ENCODE assay signal across 1 cellular context in the genomic region with DNA sequence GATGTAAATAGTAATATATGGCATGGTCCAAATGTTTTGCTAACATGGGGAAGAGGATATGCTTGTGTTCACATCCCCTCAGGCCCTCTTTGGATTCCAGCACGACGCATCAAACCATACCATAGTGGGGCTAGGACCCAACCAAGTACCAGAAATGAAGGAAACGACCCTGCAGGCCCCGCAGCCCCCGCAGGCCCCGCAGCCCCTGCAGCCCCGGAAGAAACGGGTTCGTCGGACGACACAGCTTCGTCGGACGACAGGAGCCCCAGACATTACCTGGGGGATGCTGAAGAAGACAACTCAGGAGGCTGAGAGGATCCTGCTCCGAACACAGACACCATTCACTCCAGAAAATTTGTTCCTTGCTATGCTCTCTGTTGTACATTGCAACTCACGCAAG.
TF ChIP-seq lines count a peak whose summit lies in the region.

No MANE protein-coding gene starts in this region.

TF ChIP-seq in GM23338, 12 proteins besides CTCF, POLR2A, EP300 and RAD21:
- TF ChIP-seq CREB1 (CRISPR knock-in tag; IDR thresholded peaks at IDR 0.05; ENCODE audit: low read depth) (no peak), EZH2phosphoT487 (IDR thresholded peaks at IDR 0.05; ENCODE audit: unreplicated experiment) (no peak)
